ENCODE assay signal across 20 cellular contexts in the genomic region with DNA sequence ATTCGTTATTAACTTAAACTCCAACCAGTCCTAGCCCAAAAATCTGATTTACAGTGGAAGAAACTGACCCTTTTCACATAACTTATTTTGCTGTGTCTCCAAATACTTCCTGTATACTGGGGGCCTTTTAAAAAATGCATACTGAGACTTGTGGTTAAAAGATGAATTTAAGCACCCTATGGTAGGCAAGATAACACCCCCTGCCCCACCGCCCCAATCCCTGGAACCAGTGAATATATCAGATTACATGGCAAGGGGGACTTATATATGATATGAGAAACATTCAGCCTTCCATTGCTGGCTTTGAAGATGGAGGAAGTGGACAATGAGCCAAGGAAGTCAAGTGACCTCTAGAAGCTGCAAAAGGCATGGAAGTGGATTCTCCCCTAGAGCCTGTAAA.
"Had no signal": no experiment of that assay in that cellular context is flagged by ENCODE, and none has a peak within 500 bp of the region (broad histone marks: within the 10 kb centered on the region; RNA-seq: fewer than 3 reads in every experiment).

No MANE protein-coding gene starts in this region.

- H3K9me3 ChIP-seq: body of pancreas, left lung, psoas muscle, right lobe of liver, suprapubic skin had no signal

- H3K4me3 Mint-ChIP-seq: stimulated activated naive CD8-positive, alpha-beta T cell treated with anti-CD3 and anti-CD28 coated beads, Interleukin-15, Interleukin-2, amounts not matched to agents 100 ng/mL and 50 ng/mL, for 24 hours; type B pancreatic cell; WTC11 had no signal

- H3K27me3 Mint-ChIP-seq: stimulated activated naive CD8-positive, alpha-beta T cell treated with anti-CD3 and anti-CD28 coated beads, Interleukin-15, Interleukin-2, amounts not matched to agents 100 ng/mL and 50 ng/mL, for 24 hours; type B pancreatic cell had no signal

- H3K9me3 Mint-ChIP-seq: activated naive CD4-positive, alpha-beta T cell treated with anti-CD3 and anti-CD28 coated beads, Interleukin-2, amount 50 U/mL, for 72 hours; stimulated activated naive CD8-positive, alpha-beta T cell treated with anti-CD3 and anti-CD28 coated beads, Interleukin-15, Interleukin-2, amounts not matched to agents 100 ng/mL and 50 ng/mL, for 24 hours; type B pancreatic cell had no signal

- H3K36me3 Mint-ChIP-seq: type B pancreatic cell, WTC11 had no signal

- ATAC-seq: activated naive CD4-positive, alpha-beta T cell treated with anti-CD3 and anti-CD28 coated beads, Interleukin-2, amount 50 U/mL, for 72 hours; body of pancreas; left lung; psoas muscle; right lobe of liver; WTC11 had no signal

- H3K27ac ChIP-seq: body of pancreas, left lung, psoas muscle, right lobe of liver, suprapubic skin had no signal

- H3K4me3 ChIP-seq: body of pancreas, left lung, psoas muscle, right lobe of liver, smooth muscle cell, suprapubic skin had no signal

- H3K27ac Mint-ChIP-seq: stimulated activated naive CD8-positive, alpha-beta T cell treated with anti-CD3 and anti-CD28 coated beads, Interleukin-15, Interleukin-2, amounts not matched to agents 100 ng/mL and 50 ng/mL, for 24 hours; type B pancreatic cell; WTC11 had no signal

- H3K36me3 ChIP-seq: left lung, right lobe of liver, suprapubic skin had no signal

- DNase-seq: activated CD4-positive, alpha-beta T cell treated with anti-CD3 and anti-CD28 coated beads for 4 hours; activated effector memory CD4-positive, alpha-beta T cell treated with Interleukin-2 at 50 U/mL for 16 hours; activated T-cell treated with anti-CD3 and anti-CD28 coated beads for 4 hours; amygdala; body of pancreas; central memory CD4-positive, alpha-beta T cell; cortex of kidney; effector CD4-positive, alpha-beta T cell; foreskin fibroblast; hippocampal formation; kidney; left lung; psoas muscle; right lobe of liver had no signal

- H3K27me3 ChIP-seq: body of pancreas, left lung, right lobe of liver, suprapubic skin had no signal
